In genomic region chr1:46623733-46624695, GRCh38 we compare ENCODE assay signal across 26 cellular contexts. TPM values are rescaled to one million over a fixed set of nuclear protein-coding genes. Genes with fewer than 3 reads are reported as not detected.
DNase-seq lines count a peak whose midpoint lies in the region; ATAC-seq, FAIRE-seq and TF ChIP-seq lines count a peak whose summit lies in the region.
"Had no signal": no experiment of that assay in that cellular context is flagged by ENCODE, and none has a peak within 500 bp of the region (broad histone marks: within the 10 kb centered on the region; RNA-seq: fewer than 3 reads in every experiment).

No MANE protein-coding gene starts in this region.

- no peak overlapping the region for H3K4me2 ChIP-seq in mesendoderm (ENCODE audit: low read length)

- DNase-seq in Right ventricle myocardium inferior (ENCODE audit: missing footprints) (no peak), right atrium auricular region (ENCODE audit: low spot score) (no peak), fibroblast of pulmonary artery (ENCODE audit: low read depth) (peak; percentile 65), mesendoderm (peak; percentile 58), H54 (ENCODE audit: insufficient read length, low spot score) (no peak), activated T-cell treated with anti-CD3 and anti-CD28 coated beads for 4 hours (no peak), NCI-H1436 (lab: John Stamatoyannopoulos, UW) (no peak), gastrocnemius medialis (no peak)
- DNase-seq: 8988T; activated CD4-positive, alpha-beta T cell treated with anti-CD3 and anti-CD28 coated beads, Interleukin-2, amount 10 ng/mL, durations not matched to agents 24 days and 14 days; cerebellar nuclear complex; DMS53; GF-D8; HCEC 1CT; NCI-H1436 treated with DMSO at 0.1 percent for 48 hours; NCI-H524 treated with DMSO at 0.1 percent for 48 hours; posterior cingulate gyrus; stimulated activated CD4-positive, alpha-beta T cell treated with anti-CD3 and anti-CD28 coated beads, Interleukin-2, amount 100 ng/mL, for 48 hours; stimulated activated naive CD8-positive, alpha-beta T cell treated with anti-CD3 and anti-CD28 coated beads, Interleukin-15, Interleukin-2, amounts not matched to agents 100 U/mL and 50 U/mL, for 24 hours; tibial artery had no signal

- no peak overlapping the region for H3K18ac ChIP-seq in mesendoderm (ENCODE audit: low read length)

- no peaks in the 10 kb centered on the region for H3K79me2 ChIP-seq in mesendoderm (ENCODE audit: control insufficient read depth, insufficient read depth, low read length)

- H3K36me3 ChIP-seq in right atrium auricular region (no peaks in the 10 kb centered on the region), mesendoderm (ENCODE audit: control insufficient read depth, insufficient read depth, low read length) (no peaks in the 10 kb centered on the region), gastrocnemius medialis (no peaks in the 10 kb centered on the region)
- H3K36me3 ChIP-seq: MG63 had no signal

- H3K27me3 ChIP-seq in right atrium auricular region (no peaks in the 10 kb centered on the region), mesendoderm (ENCODE audit: insufficient read depth, low read length, poor library complexity) (no peaks in the 10 kb centered on the region), gastrocnemius medialis (no peaks in the 10 kb centered on the region)
- H3K27me3 ChIP-seq: MG63, tibial artery had no signal

- no peak overlapping the region for H3K4me3 ChIP-seq in right atrium auricular region
- no peak overlapping the region for H3K4me3 ChIP-seq in fibroblast of pulmonary artery (replicated peaks; ENCODE audit: low read depth, low read length)
- no peak overlapping the region for H3K4me3 ChIP-seq in mesendoderm (ENCODE audit: low read length)
- no peak overlapping the region for H3K4me3 ChIP-seq in gastrocnemius medialis
- H3K4me3 ChIP-seq: MG63, tibial artery had no signal

- no peak for FAIRE-seq in H54 (lab: Jason Lieb, UNC)
- FAIRE-seq: TTC549 had no signal

- WGBS in mesendoderm (ENCODE audit: extremely low coverage, insufficient coverage, low lambda C conversion rate) = no CpG with 5 or more reads among the region's 4 CpGs

- no peak overlapping the region for H3K4ac ChIP-seq in mesendoderm (ENCODE audit: low read depth, low read length)

- peak; percentile 77 for ATAC-seq in Right ventricle myocardium inferior
- no peak for ATAC-seq in gastrocnemius medialis
- ATAC-seq: stimulated activated naive CD8-positive, alpha-beta T cell treated with anti-CD3 and anti-CD28 coated beads, Interleukin-15, Interleukin-2, amounts not matched to agents 100 U/mL and 50 U/mL, for 24 hours had no signal

- H3K23ac ChIP-seq in mesendoderm (ENCODE audit: low read length) = no peak overlapping the region

- H3K56ac ChIP-seq in mesendoderm (ENCODE audit: low read length) = no peak overlapping the region

- TF ChIP-seq CTCF in right atrium auricular region (IDR thresholded peaks at IDR 0.05) (no peak), fibroblast of pulmonary artery (IDR thresholded peaks at IDR 0.05; ENCODE audit: low read length, missing control alignments) (no peak), gastrocnemius medialis (IDR thresholded peaks at IDR 0.05 in 4 of 5, conservative IDR thresholded peaks at IDR 0.05 in 1 of 5) (no peak)

- H4K5ac ChIP-seq in mesendoderm (ENCODE audit: low read length) = no peak overlapping the region

- no peak overlapping the region for H3K9ac ChIP-seq in mesendoderm (ENCODE audit: low read length)

- no peak overlapping the region for H2BK5ac ChIP-seq in mesendoderm (ENCODE audit: low read length)

- H3K79me1 ChIP-seq in mesendoderm (ENCODE audit: low read length) = no peaks in the 10 kb centered on the region

- no peak for TF ChIP-seq POLR2A in H54 (IDR thresholded peaks at IDR 0.05; ENCODE audit: low read depth, low read length)
- TF ChIP-seq POLR2A in gastrocnemius medialis (IDR thresholded peaks at IDR 0.05) = no peak

- H3K4me1 ChIP-seq in right atrium auricular region = peaks cover 2 to 14% of the 10 kb centered on the region in 2 donors
- no peaks in the 10 kb centered on the region for H3K4me1 ChIP-seq in mesendoderm (ENCODE audit: control insufficient read depth, low read depth, low read length)
- H3K4me1 ChIP-seq in gastrocnemius medialis = no peaks in the 10 kb centered on the region
- H3K4me1 ChIP-seq: tibial artery had no signal

- in situ Hi-C loops in gastrocnemius medialis (cut with MboI; ENCODE audit: low sequenced_read_pairs in 4 of 4) = no loop called here

- H2BK120ac ChIP-seq in mesendoderm (ENCODE audit: low read depth, low read length) = no peak overlapping the region

- H2AK5ac ChIP-seq in mesendoderm (ENCODE audit: low read length) = no peak overlapping the region

- H3K9me3 ChIP-seq in right atrium auricular region = no peaks in the 10 kb centered on the region
- no peaks in the 10 kb centered on the region for H3K9me3 ChIP-seq in gastrocnemius medialis
- H3K9me3 ChIP-seq: MG63, tibial artery had no signal

- H2BK15ac ChIP-seq in mesendoderm (replicated peaks; ENCODE audit: low read depth) = no peak overlapping the region

- H4K8ac ChIP-seq in mesendoderm (ENCODE audit: low read depth, low read length) = no peak overlapping the region

- H3K27ac ChIP-seq in right atrium auricular region = peak overlapping the region in 1 of 2 donors; percentile 25
- no peak overlapping the region for H3K27ac ChIP-seq in mesendoderm (ENCODE audit: low read depth, low read length)
- H3K27ac ChIP-seq in gastrocnemius medialis = no peak overlapping the region
- H3K27ac ChIP-seq: tibial artery had no signal

- intact Hi-C loops in Right ventricle myocardium inferior (cut with DNase I) (no loop called here), gastrocnemius medialis (cut with DNase I; ENCODE audit: low total_unique reads) (no loop called here)

RNA-seq across cellular contexts. Expression of gene MOB3C, which starts 7.4 kb away (rescaled TPM):
- total RNA-seq in Right ventricle myocardium inferior (13.9 TPM), right atrium auricular region (10 to 100 TPM in 1 of 2 donors, 1 to 10 TPM in 1; 7.9 to 14.5 TPM), gastrocnemius medialis (10 to 100 TPM; 11.3 to 26.5 (median 23.3) TPM)
- polyA plus RNA-seq in mesendoderm (2013, experiment 1 of 2) = 0.58 TPM
- 0.67 TPM for polyA plus RNA-seq in mesendoderm (2013, experiment 2 of 2)

RNA-seq across cellular contexts. Expression of gene MKNK1, which starts 19.9 kb away (rescaled TPM):
- total RNA-seq in Right ventricle myocardium inferior = 39.8 TPM
- total RNA-seq in right atrium auricular region = 10 to 100 TPM; 22.1 to 25.0 TPM
- polyA plus RNA-seq in mesendoderm (2013, experiment 1 of 2) = 17.3 TPM
- polyA plus RNA-seq in mesendoderm (2013, experiment 2 of 2) = 16.2 TPM
- 10 to 100 TPM; 23.7 to 63.5 (median 43.4) TPM for total RNA-seq in gastrocnemius medialis

RNA-seq across cellular contexts. Expression of gene ATPAF1, which starts 44.1 kb away (rescaled TPM):
- total RNA-seq in Right ventricle myocardium inferior (191 TPM), right atrium auricular region (100 to 1,000 TPM; 113 to 201 TPM), gastrocnemius medialis (100 to 1,000 TPM in 3 of 4 donors, 10 to 100 TPM in 1; 76.6 to 173 (median 135) TPM)
- 40.9 TPM for polyA plus RNA-seq in mesendoderm (2013, experiment 1 of 2)
- polyA plus RNA-seq in mesendoderm (2013, experiment 2 of 2) = 40.2 TPM

RNA-seq across cellular contexts. Expression of gene TEX38, which starts 47.6 kb away (rescaled TPM):
- not detected for total RNA-seq in Right ventricle myocardium inferior
- total RNA-seq in right atrium auricular region = not detected
- polyA plus RNA-seq in mesendoderm (2013, experiment 1 of 2) = 0.06 TPM
- polyA plus RNA-seq in mesendoderm (2013, experiment 2 of 2) = not detected
- total RNA-seq in gastrocnemius medialis = not detected
- total RNA-seq: activated CD4-positive, alpha-beta T cell treated with anti-CD3 and anti-CD28 coated beads, Interleukin-2, amount 10 ng/mL, durations not matched to agents 24 days and 14 days; activated T-helper 2 cell treated with anti-CD3 and anti-CD28 coated beads, Interferon-gamma antibody, Interleukin-2, Interleukin-4, amounts not matched to agents 10 μg/mL and 5 μg/mL and 100 μg/mL, durations not matched to agents 14 hours and 24 hours and 36 hours; epithelial cell of proximal tubule; mononuclear cell had no signal
- polyA plus RNA-seq: neural cell had no signal

Comparison
In these comparisons a context has a peak if more than half of its experiments do, and no peak if none do; other contexts are left out.
1. DNase-seq: peak in fibroblast of pulmonary artery (single experiment) and mesendoderm (single experiment); none in Right ventricle myocardium inferior (single experiment), right atrium auricular region (single experiment), H54 (single experiment), activated T-cell treated with anti-CD3 and anti-CD28 coated beads for 4 hours (single experiment), NCI-H1436 (single experiment) and gastrocnemius medialis (0 of 2).